Comparison of ENCODE assay signal across 11 cellular contexts in the genomic region with DNA sequence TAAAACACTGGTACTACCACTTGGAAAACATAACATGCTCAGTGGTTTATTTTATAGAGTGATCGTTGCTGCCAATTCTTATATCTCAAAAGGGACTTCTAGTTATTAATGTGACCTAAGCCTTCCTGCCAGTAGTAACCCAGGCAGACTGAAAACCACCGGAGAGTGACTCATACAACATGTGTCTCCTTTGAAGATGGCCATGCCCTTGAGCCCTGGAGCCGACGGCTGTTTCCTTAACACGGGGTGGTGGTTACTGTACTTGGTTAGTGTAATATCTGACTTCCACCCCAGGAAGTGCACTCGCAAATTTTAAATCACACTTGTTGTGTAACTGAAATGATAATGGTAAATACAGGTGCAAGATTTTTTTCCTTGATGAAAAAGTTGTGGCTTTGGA. TPM values are rescaled to one million over a fixed set of nuclear protein-coding genes. Genes with fewer than 3 reads are reported as not detected.
DNase-seq lines count a peak whose midpoint lies in the region; ATAC-seq and TF ChIP-seq lines count a peak whose summit lies in the region.
"Had no signal": no experiment of that assay in that cellular context is flagged by ENCODE, and none has a peak within 500 bp of the region (broad histone marks: within the 10 kb centered on the region; RNA-seq: fewer than 3 reads in every experiment).

No MANE protein-coding gene starts in this region.

- H3K36me3 ChIP-seq in psoas muscle (ENCODE audit: insufficient read depth in 1 of 2, low read depth in 1 of 2) = no peaks in the 10 kb centered on the region

- no peak overlapping the region for H3K4me3 ChIP-seq in psoas muscle

- TF ChIP-seq CTCF in psoas muscle (IDR thresholded peaks at IDR 0.05) = no peak

- H3K9me3 ChIP-seq in psoas muscle = no peaks in the 10 kb centered on the region

- ATAC-seq in psoas muscle = peak; percentile 96 to 98 (median 98)
- no peak for ATAC-seq in GM21423 (IDR thresholded peaks at IDR 0.05; ENCODE audit: unreplicated experiment)
- ATAC-seq: naive thymus-derived CD4-positive, alpha-beta T cell had no signal

- no peaks in the 10 kb centered on the region for H3K27me3 ChIP-seq in psoas muscle (ENCODE audit: insufficient read depth in 3 of 3, low read length in 2 of 3)

- POLR2A ChIA-PET in HEK293T (lab: Yijun Ruan, JAX) = no interaction called here

- no peaks in the 10 kb centered on the region for H3K4me1 ChIP-seq in psoas muscle

- H3K27ac ChIP-seq in epithelial cell of prostate (no peak overlapping the region), psoas muscle (peak overlapping the region; percentile 3)
- H3K27ac ChIP-seq: 22Rv1, KMS-11 had no signal

- 29 to 35% (median 31%) methylated on average over 6 of the region's 6 CpGs for WGBS in psoas muscle, 3 donors

- CTCF ChIA-PET in HEK293T (lab: Yijun Ruan, JAX) = no interaction called here

- intact Hi-C loops in psoas muscle (cut with DNase I) = no loop called here

- DNase-seq in NCI-H2196 (lab: John Stamatoyannopoulos, UW; ENCODE audit: unreplicated experiment) = peak; percentile 3
- no peak for DNase-seq in NCI-H2196 treated with DMSO at 0.1 percent for 48 hours (lab: John Stamatoyannopoulos, UW; ENCODE audit: unreplicated experiment)
- DNase-seq in NCI-H226 = peak; percentile 26
- peak; percentile 45 for DNase-seq in epithelial cell of prostate (ENCODE audit: low read depth, low spot score)
- DNase-seq in psoas muscle = no peak
- DNase-seq in AG08396 (ENCODE audit: low spot score) = no peak
- DNase-seq in HEK293T (ENCODE audit: extremely low spot score) = no peak
- DNase-seq: naive thymus-derived CD4-positive, alpha-beta T cell had no signal

TF ChIP-seq in HEK293T, 16 proteins besides CTCF, POLR2A, EP300 and RAD21:
- TF ChIP-seq TARDBP (IDR thresholded peaks at IDR 0.05) (no peak), SUZ12 (IDR thresholded peaks at IDR 0.05) (no peak), ZNF384 (IDR thresholded peaks at IDR 0.05) (no peak), ELF4 (IDR thresholded peaks at IDR 0.05) (no peak), NFRKB (IDR thresholded peaks at IDR 0.05) (no peak), SP1 (IDR thresholded peaks at IDR 0.05) (no peak), LEF1 (IDR thresholded peaks at IDR 0.05; ENCODE audit: borderline replicate concordance) (no peak), L3MBTL2 (conservative IDR thresholded peaks at IDR 0.05) (no peak), FOXM1 (IDR thresholded peaks at IDR 0.05; ENCODE audit: borderline replicate concordance) (no peak)
- TF ChIP-seq, protein P1, sequence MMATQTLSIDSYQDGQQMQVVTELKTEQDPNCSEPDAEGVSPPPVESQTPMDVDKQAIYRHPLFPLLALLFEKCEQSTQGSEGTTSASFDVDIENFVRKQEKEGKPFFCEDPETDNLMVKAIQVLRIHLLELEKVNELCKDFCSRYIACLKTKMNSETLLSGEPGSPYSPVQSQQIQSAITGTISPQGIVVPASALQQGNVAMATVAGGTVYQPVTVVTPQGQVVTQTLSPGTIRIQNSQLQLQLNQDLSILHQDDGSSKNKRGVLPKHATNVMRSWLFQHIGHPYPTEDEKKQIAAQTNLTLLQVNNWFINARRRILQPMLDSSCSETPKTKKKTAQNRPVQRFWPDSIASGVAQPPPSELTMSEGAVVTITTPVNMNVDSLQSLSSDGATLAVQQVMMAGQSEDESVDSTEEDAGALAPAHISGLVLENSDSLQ (IDR thresholded peaks at IDR 0.05) = no peak

RNA-seq across cellular contexts. Expression of a gene that starts 30.5 kb away (rescaled TPM):
- 1 to 10 TPM in 1 of 4 donors, under 1 TPM in 3; 0.49 to 1.7 (median 0.54) TPM for total RNA-seq in psoas muscle
- under 1 TPM; 0.12 to 0.86 (median 0.37) TPM for polyA plus RNA-seq in psoas muscle

Comparison
In these comparisons a context has a peak if more than half of its experiments do, and no peak if none do; other contexts are left out.
1. DNase-seq: peak in NCI-H2196 (single experiment), NCI-H226 (single experiment) and epithelial cell of prostate (single experiment); none in NCI-H2196 treated with DMSO at 0.1 percent for 48 hours (single experiment), psoas muscle (0 of 2), AG08396 (single experiment) and HEK293T (single experiment).